Comparison of ENCODE assay signal across 14 cellular contexts in the genomic region with DNA sequence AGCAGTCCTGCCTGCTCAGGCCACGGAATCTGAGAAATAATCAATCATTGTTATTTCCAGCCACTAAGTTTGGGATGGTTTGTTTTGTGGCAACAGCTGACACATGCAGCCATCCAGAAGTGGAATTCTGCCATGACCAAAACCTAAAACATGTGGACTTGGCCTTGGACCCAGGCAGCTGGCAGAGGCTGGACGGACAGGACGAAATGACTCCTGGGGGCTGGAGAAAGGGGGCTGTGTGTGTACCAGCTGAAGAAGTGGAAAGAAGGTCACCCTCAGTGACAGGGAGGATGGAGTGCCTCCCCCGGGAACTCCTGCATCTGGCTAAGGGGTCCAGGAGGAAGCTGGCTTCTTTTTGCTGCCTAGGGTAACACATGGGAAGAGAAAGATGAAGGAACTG. TPM values are rescaled to one million over a fixed set of nuclear protein-coding genes. Genes with fewer than 3 reads are reported as not detected.
DNase-seq lines count a peak whose midpoint lies in the region; ATAC-seq and TF ChIP-seq lines count a peak whose summit lies in the region.
"Had no signal": no experiment of that assay in that cellular context is flagged by ENCODE, and none has a peak within 500 bp of the region (broad histone marks: within the 10 kb centered on the region; RNA-seq: fewer than 3 reads in every experiment).

No MANE protein-coding gene starts in this region.

- peak overlapping the region; percentile 90; the same call in 1 of the 2 replicates for H3K27ac ChIP-seq in VCaP
- H3K27ac ChIP-seq in coronary artery, result peak overlapping the region; percentile 43 to 82
- peak overlapping the region; percentile 83 for H3K27ac ChIP-seq in lower lobe of right lung
- H3K27ac ChIP-seq in subcutaneous abdominal adipose tissue (ENCODE audit: low read depth, low read length), result peak overlapping the region; percentile 79
- H3K27ac ChIP-seq: SJCRH30 had no signal

- peak overlapping the region in 1 of 5 donors; percentile 22 for H3K9ac ChIP-seq in subcutaneous abdominal adipose tissue (ENCODE audit: low read length in 5 of 5)

- H3K4me3 ChIP-seq in coronary artery (no peak overlapping the region), lower lobe of right lung (no peak overlapping the region), subcutaneous abdominal adipose tissue (ENCODE audit: low read depth in 1 of 5, low read length in 5 of 5) (no peak overlapping the region)
- H3K4me3 ChIP-seq: left lung, SJCRH30 had no signal

- TF ChIP-seq CTCF in VCaP (conservative IDR thresholded peaks at IDR 0.05) (no peak), coronary artery (IDR thresholded peaks at IDR 0.05) (no peak), lower lobe of right lung (IDR thresholded peaks at IDR 0.05) (no peak), GM20000 (IDR thresholded peaks at IDR 0.05; ENCODE audit: extremely low read depth, missing control alignments) (no peak)

- H3K36me3 ChIP-seq in lower lobe of right lung, result peaks cover 48% of the 10 kb centered on the region
- peaks cover 4 to 30% (median 16%) of the 10 kb centered on the region in 5 donors for H3K36me3 ChIP-seq in subcutaneous abdominal adipose tissue (ENCODE audit: control insufficient read depth in 5 of 5, insufficient read depth in 5 of 5, low read length in 5 of 5)

- DNase-seq in coronary artery (ENCODE audit: low spot score), result no peak
- DNase-seq in lower lobe of right lung, result no peak
- DNase-seq in stimulated activated CD4-positive, alpha-beta T cell treated with anti-CD3 and anti-CD28 coated beads, Interleukin-4, amount 100 ng/mL, for 4 hours, result no peak
- no peak for DNase-seq in GM20000 (ENCODE audit: low spot score)
- DNase-seq: DMS 273 treated with DMSO at 0.1 percent for 48 hours; HCEC 1CT; left lung; naive thymus-derived CD4-positive, alpha-beta T cell; T-helper 2 cell had no signal

- intact Hi-C loops in lower lobe of right lung (cut with DNase I), result no loop called here

- H3K27me3 ChIP-seq in lower lobe of right lung (ENCODE audit: low read depth), result no peaks in the 10 kb centered on the region
- H3K27me3 ChIP-seq in subcutaneous abdominal adipose tissue (ENCODE audit: control insufficient read depth in 5 of 5, insufficient read depth in 4 of 5, low read length in 5 of 5), result no peaks in the 10 kb centered on the region
- H3K27me3 ChIP-seq: left lung, SJCRH30 had no signal

- no peak for ATAC-seq in lower lobe of right lung
- no peak for ATAC-seq in GM21390 (IDR thresholded peaks at IDR 0.05; ENCODE audit: unreplicated experiment)
- ATAC-seq in GM18909 (IDR thresholded peaks at IDR 0.05; ENCODE audit: poor library complexity, unreplicated experiment), result no peak
- ATAC-seq: left lung; naive thymus-derived CD4-positive, alpha-beta T cell had no signal

- peaks cover 66% of the 10 kb centered on the region for H3K4me1 ChIP-seq in lower lobe of right lung
- peaks cover 9 to 49% (median 46%) of the 10 kb centered on the region in 5 donors for H3K4me1 ChIP-seq in subcutaneous abdominal adipose tissue (ENCODE audit: control insufficient read depth in 5 of 5, insufficient read depth in 5 of 5, low read length in 5 of 5)
- H3K4me1 ChIP-seq: SJCRH30 had no signal

- H3K9me3 ChIP-seq in lower lobe of right lung, result no peaks in the 10 kb centered on the region
- no peaks in the 10 kb centered on the region for H3K9me3 ChIP-seq in subcutaneous abdominal adipose tissue (ENCODE audit: control insufficient read depth in 5 of 5, low read length in 5 of 5)
- H3K9me3 ChIP-seq: left lung, SJCRH30 had no signal

RNA-seq across cellular contexts. Expression of a gene that starts 14.4 kb away (rescaled TPM):
- 160 TPM for total RNA-seq in lower lobe of right lung

RNA-seq across cellular contexts. Expression of a gene that starts 42.8 kb away (rescaled TPM):
- 22.4 TPM for total RNA-seq in lower lobe of right lung

RNA-seq across cellular contexts. Expression of a gene that starts 53.8 kb away (rescaled TPM):
- total RNA-seq in lower lobe of right lung, result 12.8 TPM
